8 cellular contexts compared by ENCODE assay signal in genomic region chr21:33229776-33230517, GRCh38. TPM values are rescaled to one million over a fixed set of nuclear protein-coding genes. Genes with fewer than 3 reads are reported as not detected.
DNase-seq lines count a peak whose midpoint lies in the region; ATAC-seq and TF ChIP-seq lines count a peak whose summit lies in the region.

Gene IFNAR2, plus strand, starts transcription at chr21:33229938. Its CDS starts 11,985 bp downstream, at chr21:33241923.

- no peaks in the 10 kb centered on the region for H3K9me3 ChIP-seq in HEK293 (ENCODE audit: control insufficient read depth, insufficient read depth, low read depth, low read length)
- H3K9me3 ChIP-seq in right cardiac atrium (ENCODE audit: control insufficient read depth, low read length), result no peaks in the 10 kb centered on the region
- no peaks in the 10 kb centered on the region for H3K9me3 ChIP-seq in vagina

- TF ChIP-seq POLR2A in vagina (IDR thresholded peaks at IDR 0.05), result peak in 1 of 2 donors; percentile 65

- no peaks in the 10 kb centered on the region for H3K27me3 ChIP-seq in right cardiac atrium (ENCODE audit: control insufficient read depth, insufficient read depth)
- no peaks in the 10 kb centered on the region for H3K27me3 ChIP-seq in vagina

- peak within 1 kb of the TSS; percentile 79 for H3K4me3 ChIP-seq in HEK293 (ENCODE audit: low read depth, low read length)
- H3K4me3 ChIP-seq in right cardiac atrium (ENCODE audit: low read length), result peak within 1 kb of the TSS; percentile 94
- peak within 1 kb of the TSS; percentile 92 to 98 for H3K4me3 ChIP-seq in vagina

- no peaks in the 10 kb centered on the region for H3K36me3 ChIP-seq in HEK293 (ENCODE audit: control insufficient read depth in 2 of 2, insufficient read depth in 1 of 2, low read length in 2 of 2)
- no peaks in the 10 kb centered on the region for H3K36me3 ChIP-seq in vagina

- ATAC-seq in right cardiac atrium, result peak; percentile 93 to 96

- WGBS in right cardiac atrium, result under 1% methylated on average over 95 of the region's 95 CpGs

- intact Hi-C loops in right cardiac atrium (cut with DNase I), result no loop called here
- intact Hi-C loops in vagina (cut with DNase I), result no loop called here

- DNase-seq in GM10248 (ENCODE audit: extremely low spot score) (peak; percentile 95), MV-4-11 (lab: John Stamatoyannopoulos, UW) (peak; percentile 57), T-helper 2 cell (peak; percentile 48 to 76 (median 68)), anterior cingulate cortex (lab: John Stamatoyannopoulos, UW) (peak in 56 of 58 donors; percentile 27 to 82 (median 68)), right cardiac atrium (peak; percentile 80 to 93 (median 92)), pulmonary artery endothelial cell (ENCODE audit: low read depth, low spot score) (no peak), vagina (ENCODE audit: extremely low spot score in 2 of 2) (no peak)

- TF ChIP-seq CTCF in GM10248 (IDR thresholded peaks at IDR 0.05; ENCODE audit: control extremely low read depth, extremely low read depth, low read depth, missing control alignments), result no peak
- no peak for TF ChIP-seq CTCF in HEK293 (tag by site-specific recombination; IDR thresholded peaks at IDR 0.05)
- TF ChIP-seq CTCF in vagina (IDR thresholded peaks at IDR 0.05), result peak in 1 of 3 experiments; percentile 5

- POLR2A ChIA-PET in GM10248 (lab: Yijun Ruan, JAX) (no interaction called here), HEK293 (lab: Yijun Ruan, JAX) (interaction anchor here (1.5 kb wide), 1 partner anchor 95 kb away, joined by 5 read pairs; the partner anchor contains the start of gene IFNAR1)

- H3K4me1 ChIP-seq in HEK293 (ENCODE audit: control insufficient read depth, insufficient read depth, low read length), result peaks cover 9% of the 10 kb centered on the region
- H3K4me1 ChIP-seq in right cardiac atrium (ENCODE audit: control insufficient read depth, insufficient read depth, low read length), result no peaks in the 10 kb centered on the region
- H3K4me1 ChIP-seq in vagina, result peaks cover 22% of the 10 kb centered on the region

- H3K27ac ChIP-seq in HEK293 (ENCODE audit: extremely low read depth, low read depth, low read length) (peak within 1 kb of the TSS; percentile 89), right cardiac atrium (ENCODE audit: low read length) (peak within 1 kb of the TSS; percentile 97), vagina (peak within 1 kb of the TSS; percentile 89)

- CTCF ChIA-PET in GM10248 (lab: Yijun Ruan, JAX), result interaction anchor here (1.0 to 2.0 kb wide), 4 partner anchors 10 to 222 kb away, joined by 3 to 4 read pairs (median 4); no protein-coding TSS in a partner anchor
- CTCF ChIA-PET in HEK293 (lab: Yijun Ruan, JAX), result interaction anchor here (0.6 kb wide), 1 partner anchor 27 kb away, joined by 3 read pairs; no protein-coding TSS in a partner anchor

TF ChIP-seq in HEK293, 187 proteins besides CTCF, POLR2A, EP300 and RAD21 (continues in another document):
- peak; percentile 27 for TF ChIP-seq ZNF510 (tag by site-specific recombination; IDR thresholded peaks at IDR 0.05; ENCODE audit: insufficient replicate concordance)
- TF ChIP-seq, protein P1, sequence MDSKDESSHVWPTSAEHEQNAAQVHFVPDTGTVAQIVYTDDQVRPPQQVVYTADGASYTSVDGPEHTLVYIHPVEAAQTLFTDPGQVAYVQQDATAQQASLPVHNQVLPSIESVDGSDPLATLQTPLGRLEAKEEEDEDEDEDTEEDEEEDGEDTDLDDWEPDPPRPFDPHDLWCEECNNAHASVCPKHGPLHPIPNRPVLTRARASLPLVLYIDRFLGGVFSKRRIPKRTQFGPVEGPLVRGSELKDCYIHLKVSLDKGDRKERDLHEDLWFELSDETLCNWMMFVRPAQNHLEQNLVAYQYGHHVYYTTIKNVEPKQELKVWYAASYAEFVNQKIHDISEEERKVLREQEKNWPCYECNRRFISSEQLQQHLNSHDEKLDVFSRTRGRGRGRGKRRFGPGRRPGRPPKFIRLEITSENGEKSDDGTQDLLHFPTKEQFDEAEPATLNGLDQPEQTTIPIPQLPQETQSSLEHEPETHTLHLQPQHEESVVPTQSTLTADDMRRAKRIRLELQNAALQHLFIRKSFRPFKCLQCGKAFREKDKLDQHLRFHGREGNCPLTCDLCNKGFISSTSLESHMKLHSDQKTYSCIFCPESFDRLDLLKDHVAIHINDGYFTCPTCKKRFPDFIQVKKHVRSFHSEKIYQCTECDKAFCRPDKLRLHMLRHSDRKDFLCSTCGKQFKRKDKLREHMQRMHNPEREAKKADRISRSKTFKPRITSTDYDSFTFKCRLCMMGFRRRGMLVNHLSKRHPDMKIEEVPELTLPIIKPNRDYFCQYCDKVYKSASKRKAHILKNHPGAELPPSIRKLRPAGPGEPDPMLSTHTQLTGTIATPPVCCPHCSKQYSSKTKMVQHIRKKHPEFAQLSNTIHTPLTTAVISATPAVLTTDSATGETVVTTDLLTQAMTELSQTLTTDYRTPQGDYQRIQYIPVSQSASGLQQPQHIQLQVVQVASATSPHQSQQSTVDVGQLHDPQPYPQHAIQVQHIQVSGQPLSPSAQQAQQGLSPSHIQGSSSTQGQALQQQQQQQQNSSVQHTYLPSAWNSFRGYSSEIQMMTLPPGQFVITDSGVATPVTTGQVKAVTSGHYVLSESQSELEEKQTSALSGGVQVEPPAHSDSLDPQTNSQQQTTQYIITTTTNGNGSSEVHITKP (tag by site-specific recombination; IDR thresholded peaks at IDR 0.05), result peak; percentile 23
- peak; percentile 95 for TF ChIP-seq ZXDB (tag by site-specific recombination; IDR thresholded peaks at IDR 0.05)
- TF ChIP-seq ZNF366 (tag by site-specific recombination; conservative IDR thresholded peaks at IDR 0.05), result peak; percentile 60; the same call in 1 of the 2 replicates
- TF ChIP-seq, protein P2, sequence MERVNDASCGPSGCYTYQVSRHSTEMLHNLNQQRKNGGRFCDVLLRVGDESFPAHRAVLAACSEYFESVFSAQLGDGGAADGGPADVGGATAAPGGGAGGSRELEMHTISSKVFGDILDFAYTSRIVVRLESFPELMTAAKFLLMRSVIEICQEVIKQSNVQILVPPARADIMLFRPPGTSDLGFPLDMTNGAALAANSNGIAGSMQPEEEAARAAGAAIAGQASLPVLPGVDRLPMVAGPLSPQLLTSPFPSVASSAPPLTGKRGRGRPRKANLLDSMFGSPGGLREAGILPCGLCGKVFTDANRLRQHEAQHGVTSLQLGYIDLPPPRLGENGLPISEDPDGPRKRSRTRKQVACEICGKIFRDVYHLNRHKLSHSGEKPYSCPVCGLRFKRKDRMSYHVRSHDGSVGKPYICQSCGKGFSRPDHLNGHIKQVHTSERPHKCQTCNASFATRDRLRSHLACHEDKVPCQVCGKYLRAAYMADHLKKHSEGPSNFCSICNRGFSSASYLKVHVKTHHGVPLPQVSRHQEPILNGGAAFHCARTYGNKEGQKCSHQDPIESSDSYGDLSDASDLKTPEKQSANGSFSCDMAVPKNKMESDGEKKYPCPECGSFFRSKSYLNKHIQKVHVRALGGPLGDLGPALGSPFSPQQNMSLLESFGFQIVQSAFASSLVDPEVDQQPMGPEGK (tag by site-specific recombination; IDR thresholded peaks at IDR 0.05), result peak; percentile 92
- TF ChIP-seq, protein P3, sequence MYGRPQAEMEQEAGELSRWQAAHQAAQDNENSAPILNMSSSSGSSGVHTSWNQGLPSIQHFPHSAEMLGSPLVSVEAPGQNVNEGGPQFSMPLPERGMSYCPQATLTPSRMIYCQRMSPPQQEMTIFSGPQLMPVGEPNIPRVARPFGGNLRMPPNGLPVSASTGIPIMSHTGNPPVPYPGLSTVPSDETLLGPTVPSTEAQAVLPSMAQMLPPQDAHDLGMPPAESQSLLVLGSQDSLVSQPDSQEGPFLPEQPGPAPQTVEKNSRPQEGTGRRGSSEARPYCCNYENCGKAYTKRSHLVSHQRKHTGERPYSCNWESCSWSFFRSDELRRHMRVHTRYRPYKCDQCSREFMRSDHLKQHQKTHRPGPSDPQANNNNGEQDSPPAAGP (tag by site-specific recombination; IDR thresholded peaks at IDR 0.05), result peak; percentile 51
- TF ChIP-seq, protein P4, sequence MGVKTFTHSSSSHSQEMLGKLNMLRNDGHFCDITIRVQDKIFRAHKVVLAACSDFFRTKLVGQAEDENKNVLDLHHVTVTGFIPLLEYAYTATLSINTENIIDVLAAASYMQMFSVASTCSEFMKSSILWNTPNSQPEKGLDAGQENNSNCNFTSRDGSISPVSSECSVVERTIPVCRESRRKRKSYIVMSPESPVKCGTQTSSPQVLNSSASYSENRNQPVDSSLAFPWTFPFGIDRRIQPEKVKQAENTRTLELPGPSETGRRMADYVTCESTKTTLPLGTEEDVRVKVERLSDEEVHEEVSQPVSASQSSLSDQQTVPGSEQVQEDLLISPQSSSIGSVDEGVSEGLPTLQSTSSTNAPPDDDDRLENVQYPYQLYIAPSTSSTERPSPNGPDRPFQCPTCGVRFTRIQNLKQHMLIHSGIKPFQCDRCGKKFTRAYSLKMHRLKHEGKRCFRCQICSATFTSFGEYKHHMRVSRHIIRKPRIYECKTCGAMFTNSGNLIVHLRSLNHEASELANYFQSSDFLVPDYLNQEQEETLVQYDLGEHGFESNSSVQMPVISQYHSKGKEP (tag by site-specific recombination; IDR thresholded peaks at IDR 0.05), result no peak
- no peak for TF ChIP-seq ZNF664 (tag by site-specific recombination; IDR thresholded peaks at IDR 0.05)
- TF ChIP-seq ZNF266 (tag by site-specific recombination; IDR thresholded peaks at IDR 0.05; ENCODE audit: low read depth), result 0 out of 2 replicates have a peak, but pooled peaks have one; percentile 6
- peak; percentile 66 for TF ChIP-seq ZNF324 (tag by site-specific recombination; IDR thresholded peaks at IDR 0.05)
- no peak for TF ChIP-seq ZNF777 (tag by site-specific recombination; IDR thresholded peaks at IDR 0.05; ENCODE audit: borderline replicate concordance)
- TF ChIP-seq ZNF549 (tag by site-specific recombination; IDR thresholded peaks at IDR 0.05), result no peak
- TF ChIP-seq ZNF830 (tag by site-specific recombination; IDR thresholded peaks at IDR 0.05; ENCODE audit: low read depth), result no peak
- TF ChIP-seq ZNF23 (tag by site-specific recombination; IDR thresholded peaks at IDR 0.05; ENCODE audit: borderline replicate concordance), result no peak
- no peak for TF ChIP-seq OVOL3 (tag by site-specific recombination; IDR thresholded peaks at IDR 0.05)
- peak; percentile 85 for TF ChIP-seq ZNF76 (tag by site-specific recombination; IDR thresholded peaks at IDR 0.05; ENCODE audit: borderline replicate concordance, low read depth)
- 0 out of 2 replicates have a peak, but pooled peaks have one; percentile 17 for TF ChIP-seq ZNF423 (tag by site-specific recombination; IDR thresholded peaks at IDR 0.05)
- peak; percentile 68 for TF ChIP-seq SP3 (tag by site-specific recombination; IDR thresholded peaks at IDR 0.05)
- peak; percentile 31; the same call in 1 of the 2 replicates for TF ChIP-seq ZNF561 (tag by site-specific recombination; IDR thresholded peaks at IDR 0.05; ENCODE audit: borderline replicate concordance)
- peak; percentile 65; the same call in 1 of the 2 replicates for TF ChIP-seq KLF10 (tag by site-specific recombination; IDR thresholded peaks at IDR 0.05)

RNA-seq across cellular contexts. Expression of gene IFNAR2, which starts in this region (rescaled TPM):
- total RNA-seq in right cardiac atrium, result 10 to 100 TPM; 11.8 to 21.7 (median 16.8) TPM
- 12.7 TPM for polyA plus RNA-seq in right cardiac atrium
- total RNA-seq in pulmonary artery endothelial cell, result 13.9 and 19.7 TPM in 2 replicates
- total RNA-seq in vagina, result 9.3 TPM

Comparison
In these comparisons a context has a peak if more than half of its experiments do, and no peak if none do; other contexts are left out.
1. DNase-seq: peak in GM10248 (single experiment), MV-4-11 (single experiment), T-helper 2 cell (5 of 5), anterior cingulate cortex (56 of 58) and right cardiac atrium (3 of 3); none in pulmonary artery endothelial cell (single experiment) and vagina (0 of 2).
2. Peak in every context shown above with its lines, with median percentiles within 50 percentile points of each other: H3K27ac ChIP-seq and H3K4me3 ChIP-seq.